Comparison of ENCODE assay signal across 16 cellular contexts in the genomic region with DNA sequence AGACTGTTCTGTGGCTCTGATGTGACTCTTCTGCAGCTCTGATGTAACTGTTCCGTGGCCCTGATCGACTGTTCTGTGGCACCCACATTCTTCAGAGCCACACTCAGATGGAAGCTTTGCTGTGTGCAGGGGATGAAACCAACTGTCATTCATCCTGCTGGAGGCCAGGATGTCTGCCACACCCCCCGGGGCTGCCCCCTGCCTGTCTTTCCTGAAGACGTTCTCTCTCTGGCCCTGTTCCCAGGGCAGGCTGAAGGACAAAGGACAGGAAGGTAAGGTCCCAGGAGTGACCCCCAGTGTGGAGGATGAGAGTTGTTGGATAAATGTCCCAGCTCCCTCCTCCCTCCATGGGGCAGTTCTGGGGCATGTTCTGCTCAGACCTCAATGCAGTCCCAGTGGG. TPM values are rescaled to one million over a fixed set of nuclear protein-coding genes. Genes with fewer than 3 reads are reported as not detected.
"Had no signal": no experiment of that assay in that cellular context is flagged by ENCODE, and none has a peak within 500 bp of the region (broad histone marks: within the 10 kb centered on the region; RNA-seq: fewer than 3 reads in every experiment).

No MANE protein-coding gene starts in this region.

- H3K36me3 ChIP-seq: ascending aorta, heart left ventricle, upper lobe of right lung had no signal

- H3K27me3 Mint-ChIP-seq: activated CD4-positive, alpha-beta memory T cell treated with anti-CD3 and anti-CD28 coated beads, Interleukin-2, amount 10 ng/mL, durations not matched to agents 7 days and 5 days; stimulated activated naive CD8-positive, alpha-beta T cell treated with anti-CD3 and anti-CD28 coated beads, Interleukin-15, Interleukin-2, amounts not matched to agents 100 ng/mL and 50 ng/mL, for 24 hours had no signal

- H3K9me3 Mint-ChIP-seq: activated CD4-positive, alpha-beta memory T cell treated with anti-CD3 and anti-CD28 coated beads, Interleukin-2, amount 10 ng/mL, durations not matched to agents 7 days and 5 days; stimulated activated naive CD8-positive, alpha-beta T cell treated with anti-CD3 and anti-CD28 coated beads, Interleukin-15, Interleukin-2, amounts not matched to agents 100 ng/mL and 50 ng/mL, for 24 hours had no signal

- DNase-seq: activated CD4-positive, alpha-beta memory T cell treated with anti-CD3 and anti-CD28 coated beads, Interleukin-2, amount 10 ng/mL, durations not matched to agents 7 days and 5 days; activated T-cell treated with anti-CD3 and anti-CD28 coated beads, Interleukin-2, amount 50 U/mL, for 48 hours; heart left ventricle; islet precursor cell; midbrain; nucleus accumbens; stimulated activated CD4-positive, alpha-beta T cell treated with anti-CD3 and anti-CD28 coated beads, Interleukin-4, amount 100 ng/mL, for 24 hours; T1000; upper lobe of right lung had no signal

- H3K4me3 Mint-ChIP-seq: activated CD4-positive, alpha-beta memory T cell treated with anti-CD3 and anti-CD28 coated beads, Interleukin-2, amount 10 ng/mL, durations not matched to agents 7 days and 5 days; stimulated activated naive CD8-positive, alpha-beta T cell treated with anti-CD3 and anti-CD28 coated beads, Interleukin-15, Interleukin-2, amounts not matched to agents 100 ng/mL and 50 ng/mL, for 24 hours had no signal

- H3K27me3 ChIP-seq: ascending aorta, heart left ventricle, upper lobe of right lung had no signal

- H3K27ac Mint-ChIP-seq: activated CD4-positive, alpha-beta memory T cell treated with anti-CD3 and anti-CD28 coated beads, Interleukin-2, amount 10 ng/mL, durations not matched to agents 7 days and 5 days; stimulated activated naive CD8-positive, alpha-beta T cell treated with anti-CD3 and anti-CD28 coated beads, Interleukin-15, Interleukin-2, amounts not matched to agents 100 ng/mL and 50 ng/mL, for 24 hours had no signal

- H3K4me3 ChIP-seq: ascending aorta, heart left ventricle, upper lobe of right lung had no signal

- H3K9me3 ChIP-seq: ascending aorta, heart left ventricle, upper lobe of right lung had no signal

- H3K4me1 Mint-ChIP-seq: activated CD4-positive, alpha-beta memory T cell treated with anti-CD3 and anti-CD28 coated beads, Interleukin-2, amount 10 ng/mL, durations not matched to agents 7 days and 5 days had no signal

- FAIRE-seq: endometrium had no signal

- H3K27ac ChIP-seq: heart left ventricle, upper lobe of right lung, VCaP had no signal

RNA-seq across cellular contexts. Expression of gene UMODL1, which starts 29.4 kb away (rescaled TPM):
- total RNA-seq: ascending aorta, fibroblast of villous mesenchyme, pulmonary artery endothelial cell, temporal lobe had no signal
- polyA plus RNA-seq: heart left ventricle had no signal
